Comparison of ENCODE assay signal across 1 cellular context in genomic region chrX:105823092-105823454, GRCh38.
TF ChIP-seq lines count a peak whose summit lies in the region.

No MANE protein-coding gene starts in this region.

TF ChIP-seq in WTC11, 78 proteins besides CTCF, POLR2A, EP300 and RAD21 (continued from another document):
- no peak for TF ChIP-seq STAT6 (CRISPR knock-in tag; conservative IDR thresholded peaks at IDR 0.05; ENCODE audit: low read depth)
